Comparison of ENCODE assay signal across 29 cellular contexts in genomic region chr1:88221396-88221795, GRCh38.
"Had no signal": no experiment of that assay in that cellular context is flagged by ENCODE, and none has a peak within 500 bp of the region (broad histone marks: within the 10 kb centered on the region; RNA-seq: fewer than 3 reads in every experiment).

No MANE protein-coding gene starts in this region.

- H3K27me3 Mint-ChIP-seq: natural killer cell treated with Interleukin-12 subunit alpha and Interleukin-12 subunit beta and Interleukin-15 and Interleukin-18, amount 100 ng/mL, for 72 hours had no signal

- ATAC-seq: esophagus mucosa; gastroesophageal sphincter; heart left ventricle; left cardiac atrium; left lung; mucosa of descending colon; natural killer cell treated with Interleukin-12 subunit alpha and Interleukin-12 subunit beta and Interleukin-15 and Interleukin-18, amount 100 ng/mL, for 72 hours; sciatic nerve; stimulated activated effector memory CD8-positive, alpha-beta T cell treated with anti-CD3 and anti-CD28 coated beads, Interleukin-12 subunit alpha, Interleukin-12 subunit beta, amount 100 ng/mL, for 72 hours had no signal

- H3K9me3 ChIP-seq: gastroesophageal sphincter, heart left ventricle, left lung, mucosa of descending colon, right atrium auricular region, stomach, thyroid gland, vagina had no signal

- FAIRE-seq: kidney had no signal

- H3K9ac ChIP-seq: parathyroid adenoma had no signal

- H3K4me1 Mint-ChIP-seq: mesothelial cell of epicardium; naive B cell; neural crest cell; stimulated activated effector memory CD8-positive, alpha-beta T cell treated with anti-CD3 and anti-CD28 coated beads, Interleukin-12 subunit alpha, Interleukin-12 subunit beta, amount 100 ng/mL, for 72 hours had no signal

- H3K4me3 Mint-ChIP-seq: mesothelial cell of epicardium; naive B cell; natural killer cell treated with Interleukin-12 subunit alpha and Interleukin-12 subunit beta and Interleukin-15 and Interleukin-18, amount 100 ng/mL, for 72 hours; neural crest cell; stimulated activated effector memory CD8-positive, alpha-beta T cell treated with anti-CD3 and anti-CD28 coated beads, Interleukin-12 subunit alpha, Interleukin-12 subunit beta, amount 100 ng/mL, for 72 hours had no signal

- DNase-seq: dorsolateral prefrontal cortex; effector CD4-positive, alpha-beta T cell; foreskin fibroblast; heart left ventricle; kidney; left cardiac atrium; left lung; mesenchymal stem cell; mucosa of descending colon; naive B cell; stimulated activated CD4-positive, alpha-beta T cell treated with anti-CD3 and anti-CD28 coated beads, Interleukin-2, amount 100 ng/mL, for 24 hours; stimulated activated CD4-positive, alpha-beta T cell treated with anti-CD3 and anti-CD28 coated beads, Interleukin-4, amount 100 ng/mL, for 24 hours; stimulated activated naive CD4-positive, alpha-beta T cell treated with Interleukin-2 at 50 U/mL for 16 hours; stomach; thyroid gland; trophoblast cell had no signal

- H3K4me3 ChIP-seq: dorsolateral prefrontal cortex, gastroesophageal sphincter, heart left ventricle, hepatocyte, left lung, mucosa of descending colon, right atrium auricular region, stomach, thyroid gland, vagina had no signal

- H3K9me3 Mint-ChIP-seq: natural killer cell treated with Interleukin-12 subunit alpha and Interleukin-12 subunit beta and Interleukin-15 and Interleukin-18, amount 100 ng/mL, for 72 hours had no signal

- H3K27ac Mint-ChIP-seq: mesothelial cell of epicardium; naive B cell; natural killer cell treated with Interleukin-12 subunit alpha and Interleukin-12 subunit beta and Interleukin-15 and Interleukin-18, amount 100 ng/mL, for 72 hours; progenitor cell of endocrine pancreas; stimulated activated effector memory CD8-positive, alpha-beta T cell treated with anti-CD3 and anti-CD28 coated beads, Interleukin-12 subunit alpha, Interleukin-12 subunit beta, amount 100 ng/mL, for 72 hours had no signal

- H3K36me3 ChIP-seq: gastroesophageal sphincter, heart left ventricle, left lung, right atrium auricular region, stomach, thyroid gland, vagina had no signal

- H3K36me3 Mint-ChIP-seq: mesothelial cell of epicardium; naive B cell; natural killer cell treated with Interleukin-12 subunit alpha and Interleukin-12 subunit beta and Interleukin-15 and Interleukin-18, amount 100 ng/mL, for 72 hours; stimulated activated effector memory CD8-positive, alpha-beta T cell treated with anti-CD3 and anti-CD28 coated beads, Interleukin-12 subunit alpha, Interleukin-12 subunit beta, amount 100 ng/mL, for 72 hours had no signal

- H3K27me3 ChIP-seq: dorsolateral prefrontal cortex, gastroesophageal sphincter, heart left ventricle, hepatocyte, left lung, right atrium auricular region, stomach, thyroid gland, vagina had no signal

- H2AFZ ChIP-seq: hepatocyte, parathyroid adenoma had no signal

- H3K4me2 ChIP-seq: hepatocyte had no signal

- H3K4me1 ChIP-seq: gastroesophageal sphincter, heart left ventricle, left lung, parathyroid adenoma, right atrium auricular region, stomach, thyroid gland, vagina had no signal

- H3K79me2 ChIP-seq: hepatocyte, parathyroid adenoma had no signal

- H3K27ac ChIP-seq: dorsolateral prefrontal cortex, epithelial cell of prostate, gastroesophageal sphincter, heart left ventricle, hepatocyte, left lung, parathyroid adenoma, right atrium auricular region, stomach, thyroid gland, vagina had no signal
